In the genomic region with DNA sequence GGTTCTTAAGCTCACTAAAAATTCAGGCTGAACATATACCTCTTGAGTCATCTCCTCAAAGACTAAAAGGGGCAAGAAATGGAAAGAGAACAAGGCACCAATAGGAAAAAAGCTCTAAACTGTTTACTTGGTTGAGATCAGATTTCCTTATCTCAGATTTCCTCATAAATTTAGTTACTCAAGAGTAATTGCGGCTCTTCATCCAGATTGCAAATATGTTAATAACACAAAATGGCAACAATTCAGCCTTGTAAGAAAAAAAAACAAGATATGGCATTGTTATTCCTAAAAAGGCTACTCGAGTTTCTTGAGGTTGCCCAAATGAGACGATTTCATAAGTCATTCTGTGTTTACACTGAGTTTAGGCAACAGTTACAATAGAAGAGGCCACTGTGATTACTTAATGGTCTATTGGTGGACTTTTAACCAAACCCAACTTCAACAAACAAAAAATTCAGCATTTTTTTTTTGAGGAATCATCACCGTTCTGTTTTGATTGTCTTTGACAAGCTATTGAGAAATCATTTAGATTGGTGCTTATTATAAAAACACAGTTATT, we compare ENCODE assay signal across 21 cellular contexts.
DNase-seq lines count a peak whose midpoint lies in the region; ATAC-seq and TF ChIP-seq lines count a peak whose summit lies in the region.
"Had no signal": no experiment of that assay in that cellular context is flagged by ENCODE, and none has a peak within 500 bp of the region (broad histone marks: within the 10 kb centered on the region; RNA-seq: fewer than 3 reads in every experiment).

No MANE protein-coding gene starts in this region.

- H3K27me3 ChIP-seq in right lobe of liver = no peaks in the 10 kb centered on the region

- H3K27ac ChIP-seq in right lobe of liver = no peak overlapping the region

- ATAC-seq in right lobe of liver = peak; percentile 44 to 75 (median 66)
- no peak for ATAC-seq in GM21447 (IDR thresholded peaks at IDR 0.05; ENCODE audit: unreplicated experiment)
- ATAC-seq in HG02623 (IDR thresholded peaks at IDR 0.05; ENCODE audit: unreplicated experiment) = no peak

- no peaks in the 10 kb centered on the region for H3K4me1 ChIP-seq in right lobe of liver

- no peak for TF ChIP-seq POLR2A in right lobe of liver (IDR thresholded peaks at IDR 0.05)

- DNase-seq in DMS79 (lab: John Stamatoyannopoulos, UW) = peak; percentile 67
- DNase-seq in LHCN-M2 (ENCODE audit: low read depth) = peak; percentile 0
- DNase-seq in fibroblast of gingiva (ENCODE audit: low read depth) = peak; percentile 69
- DNase-seq in right lobe of liver = no peak
- no peak for DNase-seq in dedifferentiated amniotic fluid mesenchymal stem cell (ENCODE audit: extremely low spot score)
- no peak for DNase-seq in UCSD-AML1 (lab: John Stamatoyannopoulos, UW; ENCODE audit: unreplicated experiment)
- DNase-seq: C1 segment of cervical spinal cord; CD8-positive, alpha-beta memory T cell; DMS53; GOT3; KBM-7; NCI-H1048; NCI-H146; NCI-H2081 treated with DMSO at 0.1 percent for 48 hours; NCI-H226; NCI-H524 treated with DMSO at 0.1 percent for 48 hours; RPMI8226; SHP77 treated with DMSO at 0.1 percent for 48 hours; SK-N-SH had no signal

- TF ChIP-seq CTCF in right lobe of liver (IDR thresholded peaks at IDR 0.05) = no peak

- no peaks in the 10 kb centered on the region for H3K9me3 ChIP-seq in right lobe of liver
- H3K9me3 ChIP-seq: SK-N-SH had no signal

- no peak overlapping the region for H3K4me3 ChIP-seq in right lobe of liver

- no peaks in the 10 kb centered on the region for H3K36me3 ChIP-seq in right lobe of liver

- intact Hi-C loops in right lobe of liver (cut with DNase I) = no loop called here

- WGBS in right lobe of liver (ENCODE audit: insufficient coverage, low coverage, low lambda C conversion rate, missing lambda C conversion rate) = 27% methylated on average over 4 of the region's 4 CpGs

Comparison
In these comparisons a context has a peak if more than half of its experiments do, and no peak if none do; other contexts are left out.
1. DNase-seq: peak in DMS79 (single experiment), LHCN-M2 (single experiment) and fibroblast of gingiva (single experiment); none in right lobe of liver (0 of 3), dedifferentiated amniotic fluid mesenchymal stem cell (single experiment) and UCSD-AML1 (single experiment).
2. ATAC-seq: peak in right lobe of liver (4 of 4); none in GM21447 (single experiment) and HG02623 (single experiment).